ENCODE assay signal across 9 cellular contexts in the genomic region with DNA sequence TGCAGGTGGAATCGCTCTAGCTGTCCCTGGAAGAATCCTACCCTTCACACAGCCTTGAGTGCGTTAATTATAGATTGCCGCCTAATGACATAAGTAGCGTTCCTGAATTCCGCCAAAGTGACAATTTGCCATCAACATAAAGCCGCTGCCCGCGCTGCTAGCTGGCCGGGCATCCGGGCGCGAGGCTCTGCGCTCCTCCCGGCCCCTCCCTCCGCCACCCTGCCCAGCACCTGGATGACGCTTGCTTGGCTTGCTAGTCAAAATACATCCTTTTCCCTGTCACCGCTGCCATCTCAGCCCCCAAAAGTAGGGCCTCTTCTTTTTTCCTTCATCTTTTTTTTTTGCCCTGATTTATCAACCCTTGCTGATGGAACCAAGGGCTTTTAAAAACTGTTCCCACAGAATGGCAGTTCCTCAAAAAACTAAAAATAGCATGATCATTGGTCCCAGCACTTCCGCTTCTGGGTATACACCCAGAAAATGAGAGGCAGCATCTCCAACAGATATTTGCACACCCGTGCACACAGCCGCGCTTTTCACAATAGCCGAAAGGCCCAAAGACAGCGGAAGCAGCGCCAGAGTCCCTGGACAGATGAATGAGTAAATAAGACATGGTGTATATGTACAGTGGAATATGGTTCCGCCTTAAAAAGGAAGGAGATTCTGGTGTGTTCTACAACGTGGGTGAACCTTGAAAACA.
DNase-seq lines count a peak whose midpoint lies in the region; ATAC-seq, FAIRE-seq and TF ChIP-seq lines count a peak whose summit lies in the region.
"Had no signal": no experiment of that assay in that cellular context is flagged by ENCODE, and none has a peak within 500 bp of the region (broad histone marks: within the 10 kb centered on the region; RNA-seq: fewer than 3 reads in every experiment).

No MANE protein-coding gene starts in this region.

- H3K9me3 ChIP-seq in NT2/D1 (ENCODE audit: insufficient read depth, low read length) (no peaks in the 10 kb centered on the region; the same call in 1 of the 2 replicates), sigmoid colon (no peaks in the 10 kb centered on the region)

- no peak for TF ChIP-seq POLR2A in sigmoid colon (IDR thresholded peaks at IDR 0.05)

- TF ChIP-seq EP300 in sigmoid colon (IDR thresholded peaks at IDR 0.05) = no peak

- peak; percentile 55 for DNase-seq in DMS153 (lab: John Stamatoyannopoulos, UW)
- DNase-seq in NT2/D1 (ENCODE audit: low read depth, low spot score) = no peak
- DNase-seq in Right ventricle myocardium superior = peak; percentile 72
- DNase-seq in sigmoid colon = no peak
- DNase-seq in NCI-H774 (lab: John Stamatoyannopoulos, UW) = no peak
- no peak for DNase-seq in OCI-M1 (lab: John Stamatoyannopoulos, UW)
- no peak for DNase-seq in activated CD4-positive, alpha-beta T cell treated with anti-CD3 and anti-CD28 coated beads, Interleukin-2, amount 50 U/mL, for 48 hours
- no peak for DNase-seq in RCC 7860 (ENCODE audit: low spot score)
- DNase-seq: stimulated activated CD4-positive, alpha-beta T cell treated with anti-CD3 and anti-CD28 coated beads, Interleukin-4, amount 100 ng/mL, for 1 hour had no signal

- 74 to 83% methylated on average over 26 of the region's 26 CpGs for WGBS in sigmoid colon, 2 donors

- peak; percentile 21 for ATAC-seq in Right ventricle myocardium superior (ENCODE audit: poor library complexity)

- no peaks in the 10 kb centered on the region for H3K36me3 ChIP-seq in NT2/D1 (ENCODE audit: insufficient read depth, insufficient read length, low read length)
- no peaks in the 10 kb centered on the region for H3K36me3 ChIP-seq in sigmoid colon

- no peak overlapping the region for H3K4me3 ChIP-seq in NT2/D1 (ENCODE audit: insufficient read length, low read depth)
- peak overlapping the region in 1 of 4 donors; percentile 31 for H3K4me3 ChIP-seq in sigmoid colon

- no peak for FAIRE-seq in RCC 7860 (lab: Jason Lieb, UNC)

- intact Hi-C loops in Right ventricle myocardium superior (cut with DNase I) = no loop called here
- intact Hi-C loops in sigmoid colon (cut with DNase I) = loop anchor here (10.0 kb wide), 1 partner anchor 158 kb away; no protein-coding TSS in a partner anchor

- H3K4me1 ChIP-seq in NT2/D1 (ENCODE audit: insufficient read depth, insufficient read length) (peaks cover 6% of the 10 kb centered on the region), sigmoid colon (peaks cover 0 to 18% (median 14%) of the 10 kb centered on the region in 4 donors)

- H3K27me3 ChIP-seq in NT2/D1 (ENCODE audit: insufficient read depth, insufficient read length) (no peaks in the 10 kb centered on the region), sigmoid colon (no peaks in the 10 kb centered on the region)

- peak overlapping the region; percentile 50 for H3K9ac ChIP-seq in NT2/D1 (ENCODE audit: insufficient read length, low read depth)

- H3K27ac ChIP-seq in sigmoid colon = peak overlapping the region; percentile 44 to 75 (median 57)

- no peak for TF ChIP-seq CTCF in sigmoid colon (IDR thresholded peaks at IDR 0.05)

Comparison
In these comparisons a context has a peak if more than half of its experiments do, and no peak if none do; other contexts are left out.
1. DNase-seq: peak in DMS153 (single experiment) and Right ventricle myocardium superior (single experiment); none in NT2/D1 (single experiment), sigmoid colon (single experiment), NCI-H774 (single experiment), OCI-M1 (single experiment), activated CD4-positive, alpha-beta T cell treated with anti-CD3 and anti-CD28 coated beads, Interleukin-2, amount 50 U/mL, for 48 hours (0 of 2) and RCC 7860 (single experiment).